In the genomic region with DNA sequence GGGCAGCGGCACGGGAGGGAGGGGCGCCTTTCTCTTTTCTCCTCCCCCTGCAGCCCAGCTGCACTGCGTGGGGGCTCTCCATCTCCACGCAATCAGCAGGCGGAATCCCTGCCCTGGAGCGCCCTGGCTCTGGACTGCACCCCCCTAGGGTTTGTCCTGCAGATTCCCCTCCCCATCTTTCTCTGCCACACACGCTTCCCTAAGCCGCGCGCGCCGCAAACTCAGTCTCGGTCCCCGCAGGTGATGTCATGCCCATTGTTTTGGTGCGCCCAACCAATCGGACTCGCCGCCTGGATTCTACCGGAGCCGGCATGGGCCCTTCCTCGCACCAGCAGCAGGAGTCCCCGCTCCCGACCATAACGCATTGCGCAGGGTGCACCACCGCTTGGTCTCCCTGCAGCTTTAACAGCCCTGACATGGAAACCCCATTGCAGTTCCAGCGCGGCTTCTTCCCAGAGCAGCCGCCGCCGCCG, we compare ENCODE assay signal across 1 cellular context.
TF ChIP-seq lines count a peak whose summit lies in the region.

KCNN2 (plus strand) TSS at position 347 of the 473 bp plus-strand sequence; CDS start at position 417, 70 bp downstream.

TF ChIP-seq in HEK293, 187 proteins besides CTCF, POLR2A, EP300 and RAD21 (continued from another document):
- TF ChIP-seq ZNF513 (tag by site-specific recombination; IDR thresholded peaks at IDR 0.05) (no peak), ZXDB (tag by site-specific recombination; IDR thresholded peaks at IDR 0.05) (peak; percentile 62), ZSCAN5A (tag by site-specific recombination; IDR thresholded peaks at IDR 0.05) (no peak), SP2 (tag by site-specific recombination; IDR thresholded peaks at IDR 0.05) (peak; percentile 49), ZBTB48 (tag by site-specific recombination; IDR thresholded peaks at IDR 0.05) (peak; percentile 82), HOXC10 (CRISPR knock-in tag; IDR thresholded peaks at IDR 0.05) (no peak), ZNF560 (tag by site-specific recombination; IDR thresholded peaks at IDR 0.05; ENCODE audit: borderline replicate concordance) (0 out of 2 replicates have a peak, but pooled peaks have one; percentile 42)
TF ChIP-seq in HEK293: peak in this region for 19.
